ENCODE assay signal across 9 cellular contexts in genomic region chr4:140609548-140610425, GRCh38. TPM values are rescaled to one million over a fixed set of nuclear protein-coding genes. Genes with fewer than 3 reads are reported as not detected.
DNase-seq lines count a peak whose midpoint lies in the region; ATAC-seq and TF ChIP-seq lines count a peak whose summit lies in the region.
"Had no signal": no experiment of that assay in that cellular context is flagged by ENCODE, and none has a peak within 500 bp of the region (broad histone marks: within the 10 kb centered on the region; RNA-seq: fewer than 3 reads in every experiment).

No MANE protein-coding gene starts in this region.

- intact Hi-C loops in left colon (cut with DNase I, micrococcal nuclease) = loop anchor here in 1 of 2 donors (5.0 kb wide), 1 partner anchor 247 kb away; no protein-coding TSS in a partner anchor

- H3K4me3 Mint-ChIP-seq in type B pancreatic cell = no peak overlapping the region
- H3K4me3 Mint-ChIP-seq: natural killer cell had no signal

- no peaks in the 10 kb centered on the region for H3K27me3 Mint-ChIP-seq in type B pancreatic cell

- DNase-seq in D341Med (ENCODE audit: low spot score) = peak; percentile 75
- peak; percentile 49 for DNase-seq in NCI-H460 (ENCODE audit: extremely low read depth, low read depth)
- DNase-seq in brain microvascular endothelial cell = peak; percentile 28
- DNase-seq in left colon = no peak
- DNase-seq in type B pancreatic cell (ENCODE audit: extremely low spot score, unreplicated experiment) = no peak
- no peak for DNase-seq in stimulated activated CD4-positive, alpha-beta T cell treated with anti-CD3 and anti-CD28 coated beads, Interleukin-15, amount 100 ng/mL, for 24 hours
- DNase-seq: natural killer cell had no signal

- no peak overlapping the region for H3K4me3 ChIP-seq in brain microvascular endothelial cell (ENCODE audit: low read depth, low read length)

- ATAC-seq in GM19438 (IDR thresholded peaks at IDR 0.05; ENCODE audit: low read depth, unreplicated experiment) (peak; percentile 84), HG03460 (IDR thresholded peaks at IDR 0.05; ENCODE audit: unreplicated experiment) (peak; percentile 84), left colon (peak; percentile 34)

- no peaks in the 10 kb centered on the region for H3K27me3 ChIP-seq in brain microvascular endothelial cell (replicated peaks)

- TF ChIP-seq CTCF in brain microvascular endothelial cell (IDR thresholded peaks at IDR 0.05; ENCODE audit: low read depth, low read length, missing control alignments) (peak; percentile 46), type B pancreatic cell (conservative IDR thresholded peaks at IDR 0.05) (peak; percentile 81)

- in situ Hi-C loops in brain microvascular endothelial cell (cut with HindIII; ENCODE audit: low pct_ligation_motif_present, low sequenced_read_pairs) = no loop called here

- no peaks in the 10 kb centered on the region for H3K36me3 ChIP-seq in brain microvascular endothelial cell (replicated peaks)

- peak overlapping the region; percentile 66 for H3K27ac Mint-ChIP-seq in type B pancreatic cell
- H3K27ac Mint-ChIP-seq: natural killer cell had no signal

- H3K27ac ChIP-seq in brain microvascular endothelial cell = no peak overlapping the region

- H3K9me3 Mint-ChIP-seq in type B pancreatic cell = no peaks in the 10 kb centered on the region
- H3K9me3 Mint-ChIP-seq: natural killer cell had no signal

- H3K36me3 Mint-ChIP-seq in type B pancreatic cell = no peaks in the 10 kb centered on the region
- H3K36me3 Mint-ChIP-seq: natural killer cell had no signal

- H3K4me1 Mint-ChIP-seq in type B pancreatic cell (ENCODE audit: unreplicated experiment) = peaks cover 7% of the 10 kb centered on the region
- H3K4me1 Mint-ChIP-seq: natural killer cell had no signal

RNA-seq across cellular contexts. Expression of gene UCP1, which starts 41.0 kb away (rescaled TPM):
- not detected in 2 replicates for total RNA-seq in NCI-H460 (2014; rRNA removed; shearing (Covaris generic))
- polyA plus RNA-seq in NCI-H460 (2014; cell fraction: nucleus; rRNA removed) = not detected in 2 replicates
- not detected for total RNA-seq in left colon
- 0.41 TPM in 1 of 2 replicates, not detected in the other for total RNA-seq in type B pancreatic cell (ENCODE audit: low replicate concordance)
- total RNA-seq: natural killer cell had no signal

Comparison
In these comparisons a context has a peak if more than half of its experiments do, and no peak if none do; other contexts are left out.
1. DNase-seq: peak in D341Med (single experiment), NCI-H460 (single experiment) and brain microvascular endothelial cell (single experiment); none in left colon (0 of 2), type B pancreatic cell (single experiment) and stimulated activated CD4-positive, alpha-beta T cell treated with anti-CD3 and anti-CD28 coated beads, Interleukin-15, amount 100 ng/mL, for 24 hours (single experiment).
2. ATAC-seq: peak in every context shown above with its lines; median percentile 84 in GM19438; 84 in HG03460; 34 in left colon.